1 cellular context compared by ENCODE assay signal in genomic region chr19:2546128-2547032, GRCh38.
A peak's percentile ranks its signal among the peaks of the same experiment; 100 is the strongest.
TF ChIP-seq lines count a peak whose summit lies in the region.

No MANE protein-coding gene starts in this region.

TF ChIP-seq in K562, 482 proteins besides CTCF, POLR2A, EP300 and RAD21 (continued from another document):
- TF ChIP-seq MGA (IDR thresholded peaks at IDR 0.05) = peak; percentile 35; the same call in 1 of the 2 replicates
- peak; percentile 29 for TF ChIP-seq CCNT2 (IDR thresholded peaks at IDR 0.05; ENCODE audit: borderline replicate concordance, extremely low read depth, insufficient read length, low read depth, low read length)
- peak; percentile 54 for TF ChIP-seq RFX1 (IDR thresholded peaks at IDR 0.05)
- no peak for TF ChIP-seq E2F8 (IDR thresholded peaks at IDR 0.05; ENCODE audit: low read depth, partially characterized antibody)
- TF ChIP-seq FOXJ3 (CRISPR knock-in tag; IDR thresholded peaks at IDR 0.05) = no peak
- peak; percentile 62; the same call in 1 of the 2 replicates for TF ChIP-seq PKNOX1 (IDR thresholded peaks at IDR 0.05)
- peak; percentile 51; the same call in 1 of the 2 replicates for TF ChIP-seq ZNF589 (CRISPR knock-in tag; IDR thresholded peaks at IDR 0.05; ENCODE audit: low read depth)
- TF ChIP-seq ZBTB12 (CRISPR knock-in tag; IDR thresholded peaks at IDR 0.05) = 0 out of 2 replicates have a peak, but pooled peaks have one; percentile 31
- TF ChIP-seq USF1 (CRISPR knock-in tag; IDR thresholded peaks at IDR 0.05) = peak; percentile 12; the same call in 1 of the 2 replicates
- peak; percentile 6; the same call in 1 of the 2 replicates for TF ChIP-seq ATF3 (IDR thresholded peaks at IDR 0.05)
- TF ChIP-seq ATF3 (CRISPR knock-in tag; conservative IDR thresholded peaks at IDR 0.05) = no peak
- TF ChIP-seq ZNF395 (CRISPR knock-in tag; IDR thresholded peaks at IDR 0.05) = peak; percentile 54; the same call in 1 of the 2 replicates
TF ChIP-seq in K562: peak in this region for 22.
